Comparison of ENCODE assay signal across 25 cellular contexts in the genomic region with DNA sequence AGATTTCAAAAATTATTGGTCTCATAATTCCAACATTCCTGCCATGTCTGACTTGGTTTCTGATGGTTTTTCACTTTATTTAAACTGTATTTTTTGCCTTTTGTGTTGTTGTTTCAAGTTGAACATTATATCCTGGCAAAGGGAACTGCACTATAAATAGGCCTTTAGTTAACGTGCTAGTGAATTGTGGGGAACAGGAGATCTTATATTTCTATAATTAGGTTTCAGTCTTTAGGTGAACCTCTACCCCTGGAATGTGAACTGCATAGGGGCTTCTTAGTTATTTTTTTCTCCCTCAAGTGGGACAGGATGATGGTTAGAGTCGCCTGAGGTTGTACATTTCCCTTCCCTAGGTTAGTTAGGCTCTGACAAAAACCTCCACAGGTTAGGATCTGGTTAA.
DNase-seq lines count a peak whose midpoint lies in the region; ATAC-seq and TF ChIP-seq lines count a peak whose summit lies in the region.
"Had no signal": no experiment of that assay in that cellular context is flagged by ENCODE, and none has a peak within 500 bp of the region (broad histone marks: within the 10 kb centered on the region; RNA-seq: fewer than 3 reads in every experiment).

No MANE protein-coding gene starts in this region.

- peaks cover 8% of the 10 kb centered on the region for H3F3A ChIP-seq in neural progenitor cell (ENCODE audit: low read depth)

- intact Hi-C loops in Right ventricle myocardium superior (cut with DNase I) = no loop called here
- intact Hi-C loops in left cardiac atrium (cut with DNase I) = no loop called here

- H3K4me1 ChIP-seq in HUES64 (ENCODE audit: insufficient read depth, low read length) = peaks cover 35% of the 10 kb centered on the region
- H3K4me1 ChIP-seq in endocrine pancreas (ENCODE audit: control insufficient read depth, insufficient read depth, low read length) = peaks cover 28% of the 10 kb centered on the region
- H3K4me1 ChIP-seq in neural progenitor cell = peaks cover 19% of the 10 kb centered on the region

- H3K4me3 ChIP-seq in HUES64 (ENCODE audit: low read length) (no peak overlapping the region), endocrine pancreas (ENCODE audit: control insufficient read depth, insufficient read depth, low read length) (peak overlapping the region; percentile 7), neural progenitor cell (no peak overlapping the region)
- H3K4me3 ChIP-seq: K562 had no signal

- H3K36me3 ChIP-seq in HUES64 (ENCODE audit: insufficient read depth, low read length) (no peaks in the 10 kb centered on the region), endocrine pancreas (ENCODE audit: control insufficient read depth, insufficient read depth, low read length) (no peaks in the 10 kb centered on the region), neural progenitor cell (no peaks in the 10 kb centered on the region)

- H3K27ac Mint-ChIP-seq in neural progenitor cell = no peak overlapping the region

- H3K9ac ChIP-seq in HUES64 (ENCODE audit: low read depth, low read length) (no peak overlapping the region), endocrine pancreas (ENCODE audit: control insufficient read depth, insufficient read depth, low read length) (no peak overlapping the region), neural progenitor cell (no peak overlapping the region)

- no peaks in the 10 kb centered on the region for H3K27me3 Mint-ChIP-seq in neural progenitor cell (ENCODE audit: insufficient read depth, low read depth)
- H3K27me3 Mint-ChIP-seq: CD8-positive, alpha-beta memory T cell had no signal

- peaks cover 100% of the 10 kb centered on the region for H3K79me2 ChIP-seq in neural progenitor cell (ENCODE audit: low read depth)

- 93% methylated on average over 2 of the region's 2 CpGs for WGBS in HUES64

- H3K27ac ChIP-seq in HUES64 (ENCODE audit: low read depth, low read length) = peak overlapping the region; percentile 40; the same call in 1 of the 2 replicates
- H3K27ac ChIP-seq in neural progenitor cell = peak overlapping the region; percentile 82

- H4K20me1 ChIP-seq in neural progenitor cell (ENCODE audit: low read depth) = peaks cover 22% of the 10 kb centered on the region

- no peaks in the 10 kb centered on the region for H3K27me3 ChIP-seq in HUES64 (ENCODE audit: insufficient read depth, low read length)
- H3K27me3 ChIP-seq in endocrine pancreas (ENCODE audit: control insufficient read depth, insufficient read depth, low read length) = no peaks in the 10 kb centered on the region
- H3K27me3 ChIP-seq in neural progenitor cell = no peaks in the 10 kb centered on the region

- peaks cover 11% of the 10 kb centered on the region for H3K36me3 Mint-ChIP-seq in neural progenitor cell

- H3K9me3 ChIP-seq in HUES64 (ENCODE audit: insufficient read depth, low read depth, low read length) (no peaks in the 10 kb centered on the region), endocrine pancreas (ENCODE audit: control insufficient read depth, low read length) (no peaks in the 10 kb centered on the region), neural progenitor cell (ENCODE audit: low read depth) (no peaks in the 10 kb centered on the region)

- no peaks in the 10 kb centered on the region for H3K9me3 Mint-ChIP-seq in neural progenitor cell
- H3K9me3 Mint-ChIP-seq: CD8-positive, alpha-beta memory T cell had no signal

- no peak overlapping the region for H2AFZ ChIP-seq in neural progenitor cell (replicated peaks)

- H3K4me3 Mint-ChIP-seq in neural progenitor cell = no peak overlapping the region

- peaks cover 6% of the 10 kb centered on the region for H3K4me1 Mint-ChIP-seq in neural progenitor cell

- no peak for TF ChIP-seq CTCF in neural progenitor cell (IDR thresholded peaks at IDR 0.05)

- ATAC-seq in Right ventricle myocardium superior (ENCODE audit: poor library complexity) (peak; percentile 45), left cardiac atrium (no peak), GM21390 (IDR thresholded peaks at IDR 0.05; ENCODE audit: unreplicated experiment) (no peak)
- ATAC-seq: HCT116, K562 had no signal

- H3K4me2 ChIP-seq in neural progenitor cell = no peak overlapping the region

- DNase-seq in Right ventricle myocardium superior (no peak), left cardiac atrium (no peak), neural progenitor cell (ENCODE audit: low spot score) (no peak), HUDEP-2 (lab: John Stamatoyannopoulos, UW; ENCODE audit: unreplicated experiment in 76 of 76) (no peak), NCI-H1048 (lab: John Stamatoyannopoulos, UW) (no peak)
- DNase-seq: 8988T; AML-193; C1 segment of cervical spinal cord; Calu3; CD8-positive, alpha-beta memory T cell; DMS153; GOT3; MM.1S; NCI-H1092; NCI-H1436; NCI-H187 treated with DMSO at 0.1 percent for 48 hours; NCI-H2107; NCI-H446 treated with DMSO at 0.1 percent for 48 hours; NCI-H526 treated with DMSO at 0.1 percent for 48 hours; OCI-M1 had no signal
